Comparison of ENCODE assay signal across 8 cellular contexts in the genomic region with DNA sequence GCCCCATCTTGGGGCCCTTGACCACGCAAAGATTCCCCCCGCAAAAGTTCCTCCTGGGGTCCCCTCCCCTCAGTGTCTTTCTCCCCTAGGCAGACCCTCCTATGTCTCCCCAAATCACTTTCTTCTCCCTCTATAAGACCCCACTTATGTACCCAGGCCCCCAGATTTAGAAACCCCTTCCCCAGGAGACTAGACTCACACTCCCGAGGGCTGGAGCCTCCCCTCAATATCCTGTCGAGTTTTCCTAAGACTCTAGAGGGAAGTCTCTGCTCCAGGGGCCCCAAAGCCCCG. TPM values are rescaled to one million over a fixed set of nuclear protein-coding genes. Genes with fewer than 3 reads are reported as not detected.
DNase-seq lines count a peak whose midpoint lies in the region; ATAC-seq and TF ChIP-seq lines count a peak whose summit lies in the region.

No MANE protein-coding gene starts in this region.

- H3K27me3 ChIP-seq in adrenal gland = peaks cover 4% of the 10 kb centered on the region
- no peaks in the 10 kb centered on the region for H3K27me3 ChIP-seq in right lobe of liver
- no peaks in the 10 kb centered on the region for H3K27me3 ChIP-seq in thyroid gland

- H3K36me3 ChIP-seq in adrenal gland (replicated peaks in 1 of 2) = peaks cover 0 to 8% of the 10 kb centered on the region in 2 donors
- no peaks in the 10 kb centered on the region for H3K36me3 ChIP-seq in right lobe of liver
- H3K36me3 ChIP-seq in thyroid gland = no peaks in the 10 kb centered on the region

- H3K4me3 ChIP-seq in adrenal gland (peak overlapping the region; percentile 19 to 72 (median 44)), right lobe of liver (peak overlapping the region; percentile 53 to 54 (median 54)), thyroid gland (replicated peaks in 1 of 3) (peak overlapping the region in 1 of 3 donors; percentile 43)

- 13 to 23% (median 20%) methylated on average over 5 of the region's 5 CpGs for WGBS in adrenal gland, 4 donors
- WGBS in right lobe of liver (ENCODE audit: insufficient coverage, low coverage, low lambda C conversion rate, missing lambda C conversion rate) = 4% methylated on average over 5 of the region's 5 CpGs
- WGBS in thyroid gland, 2 donors = 9 to 20% methylated on average over 5 of the region's 5 CpGs

- H3K9me3 Mint-ChIP-seq in activated T-cell treated with anti-CD3 and anti-CD28 coated beads, Interleukin-2, amount 50 U/mL, for 24 hours = no peaks in the 10 kb centered on the region

- TF ChIP-seq CTCF in adrenal gland (IDR thresholded peaks at IDR 0.05) (no peak), right lobe of liver (IDR thresholded peaks at IDR 0.05) (no peak), thyroid gland (IDR thresholded peaks at IDR 0.05) (no peak)

- TF ChIP-seq POLR2A in adrenal gland (IDR thresholded peaks at IDR 0.05) (no peak), right lobe of liver (IDR thresholded peaks at IDR 0.05) (no peak), thyroid gland (IDR thresholded peaks at IDR 0.05) (no peak)

- peaks cover 63% of the 10 kb centered on the region for H3K36me3 Mint-ChIP-seq in activated T-cell treated with anti-CD3 and anti-CD28 coated beads, Interleukin-2, amount 50 U/mL, for 24 hours (ENCODE audit: low read depth)

- peaks cover 0 to 19% of the 10 kb centered on the region in 2 donors for H3K4me1 ChIP-seq in adrenal gland (replicated peaks in 1 of 2)
- H3K4me1 ChIP-seq in right lobe of liver = peaks cover 0 to 14% (median 0%) of the 10 kb centered on the region in 4 donors
- H3K4me1 ChIP-seq in thyroid gland = peaks cover 12 to 36% of the 10 kb centered on the region in 2 donors

- peak overlapping the region; percentile 99 for H3K27ac Mint-ChIP-seq in activated T-cell treated with anti-CD3 and anti-CD28 coated beads, Interleukin-2, amount 50 U/mL, for 24 hours

- DNase-seq in activated T-cell treated with anti-CD3 and anti-CD28 coated beads, Interleukin-2, amount 50 U/mL, for 24 hours = no peak
- DNase-seq in activated T-cell treated with anti-CD3 and anti-CD28 coated beads, Interleukin-2, amount 50 U/mL, for 1 hour = no peak
- DNase-seq in adrenal gland (no peak), right lobe of liver (no peak), thyroid gland (no peak), hypothalamus (lab: John Stamatoyannopoulos, UW) (no peak), NOMO-1 treated with dmso at 0.1 percent for 144 hours (lab: John Stamatoyannopoulos, UW; ENCODE audit: unreplicated experiment) (no peak)

- ATAC-seq in right lobe of liver = peak in 1 of 4 donors; percentile 14
- no peak for ATAC-seq in GM21723 (IDR thresholded peaks at IDR 0.05; ENCODE audit: unreplicated experiment)

- H3K27ac ChIP-seq in adrenal gland = peak overlapping the region; percentile 25 to 89 (median 67)
- peak overlapping the region; percentile 62 to 83 (median 71) for H3K27ac ChIP-seq in right lobe of liver
- peak overlapping the region; percentile 64 to 76 (median 73) for H3K27ac ChIP-seq in thyroid gland

- no peaks in the 10 kb centered on the region for H3K27me3 Mint-ChIP-seq in activated T-cell treated with anti-CD3 and anti-CD28 coated beads, Interleukin-2, amount 50 U/mL, for 24 hours

- peak overlapping the region; percentile 98 for H3K4me3 Mint-ChIP-seq in activated T-cell treated with anti-CD3 and anti-CD28 coated beads, Interleukin-2, amount 50 U/mL, for 24 hours

- intact Hi-C loops in adrenal gland (cut with DNase I) = no loop called here
- intact Hi-C loops in right lobe of liver (cut with DNase I) = no loop called here
- intact Hi-C loops in thyroid gland (cut with DNase I) = no loop called here

- H3K4me1 Mint-ChIP-seq in activated T-cell treated with anti-CD3 and anti-CD28 coated beads, Interleukin-2, amount 50 U/mL, for 24 hours (ENCODE audit: low read depth) = peaks cover 49% of the 10 kb centered on the region

- H3K9me3 ChIP-seq in adrenal gland (replicated peaks in 1 of 3) (no peaks in the 10 kb centered on the region), right lobe of liver (no peaks in the 10 kb centered on the region), thyroid gland (no peaks in the 10 kb centered on the region)

RNA-seq across cellular contexts. Expression of gene SLC1A5, which starts 1.4 kb away (rescaled TPM):
- total RNA-seq in adrenal gland (10 to 100 TPM; 16.6 to 56.9 (median 34.2) TPM), right lobe of liver (1 to 10 TPM; 1.8 to 8.0 (median 4.4) TPM), thyroid gland (10 to 100 TPM in 3 of 4 donors, 1 to 10 TPM in 1; 9.3 to 18.5 (median 11.8) TPM)
- polyA plus RNA-seq in adrenal gland = 10 to 100 TPM; 13.3 to 32.3 (median 14.7) TPM

RNA-seq across cellular contexts. Expression of gene STRN4, which starts 40.7 kb away (rescaled TPM):
- total RNA-seq in adrenal gland = 10 to 100 TPM; 46.6 to 85.7 (median 66.8) TPM
- 10 to 100 TPM; 22.3 to 92.8 (median 65.3) TPM for polyA plus RNA-seq in adrenal gland
- 10 to 100 TPM; 16.9 to 28.1 (median 23.7) TPM for total RNA-seq in right lobe of liver
- 10 to 100 TPM; 54.1 to 73.4 (median 67.7) TPM for total RNA-seq in thyroid gland

RNA-seq across cellular contexts. Expression of gene FKRP, which starts 41.1 kb away (rescaled TPM):
- total RNA-seq in adrenal gland (10 to 100 TPM in 7 of 8 donors, 1 to 10 TPM in 1; 9.6 to 31.2 (median 16.7) TPM), right lobe of liver (1 to 10 TPM; 5.8 to 9.5 (median 7.4) TPM), thyroid gland (10 to 100 TPM; 20.1 to 40.1 (median 23.1) TPM)
- 10 to 100 TPM in 2 of 3 donors, 1 to 10 TPM in 1; 5.5 to 19.1 (median 13.6) TPM for polyA plus RNA-seq in adrenal gland
